ENCODE assay signal across 1 cellular context in genomic region chr9:123316053-123316718, GRCh38.
TF ChIP-seq lines count a peak whose summit lies in the region.

No MANE protein-coding gene starts in this region.

TF ChIP-seq in SK-N-SH treated with all-trans-retinoic acid at 6 μM for 48 hours, 23 proteins besides CTCF, POLR2A, EP300 and RAD21 (continued from another document):
- TF ChIP-seq CREB5 (CRISPR knock-in tag; IDR thresholded peaks at IDR 0.05; ENCODE audit: low read depth) = no peak
- no peak for TF ChIP-seq POU6F1 (CRISPR knock-in tag; IDR thresholded peaks at IDR 0.05; ENCODE audit: borderline replicate concordance, low read depth)
- TF ChIP-seq ZNF70 (CRISPR knock-in tag; IDR thresholded peaks at IDR 0.05) = no peak
- no peak for TF ChIP-seq GLIS3 (CRISPR knock-in tag; IDR thresholded peaks at IDR 0.05)
- no peak for TF ChIP-seq ISL1 (CRISPR knock-in tag; IDR thresholded peaks at IDR 0.05)
